25 cellular contexts compared by ENCODE assay signal in the genomic region with DNA sequence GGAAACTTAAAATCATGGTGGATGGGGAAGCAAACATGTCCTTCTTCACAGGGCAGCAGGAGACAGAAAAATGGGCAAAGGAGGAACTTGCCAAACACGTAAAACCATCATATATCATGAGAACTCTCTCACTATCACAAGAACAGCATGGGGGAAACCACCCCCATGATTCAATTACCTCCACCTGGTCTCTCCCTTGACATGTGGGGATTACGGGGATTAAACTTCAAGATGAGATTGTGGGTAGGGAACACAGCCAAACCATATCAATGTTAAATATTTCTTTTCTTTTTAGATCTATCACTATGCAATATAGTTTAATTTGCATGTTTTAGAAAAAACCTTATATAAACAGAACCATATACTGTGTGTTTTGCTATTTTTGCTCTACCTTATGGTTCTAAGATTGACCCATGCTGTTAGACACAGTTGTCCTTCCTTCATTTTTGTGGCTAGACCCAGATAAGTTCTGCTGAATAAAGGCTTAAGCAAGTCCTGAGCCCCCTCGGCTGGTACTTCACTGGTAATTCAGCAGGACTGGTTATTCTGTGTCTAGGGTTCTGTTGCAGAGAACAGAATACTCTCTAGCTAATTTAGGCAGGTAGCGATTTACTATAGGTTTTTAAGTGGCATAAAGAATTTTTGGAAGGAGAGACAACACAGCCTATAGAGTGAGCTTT.
DNase-seq lines count a peak whose midpoint lies in the region; ATAC-seq, FAIRE-seq and TF ChIP-seq lines count a peak whose summit lies in the region.
"Had no signal": no experiment of that assay in that cellular context is flagged by ENCODE, and none has a peak within 500 bp of the region (broad histone marks: within the 10 kb centered on the region; RNA-seq: fewer than 3 reads in every experiment).

No MANE protein-coding gene starts in this region.

- H3K4me3 ChIP-seq in SJCRH30 (no peak overlapping the region), H1 (ENCODE audit: extremely low read depth in 1 of 4, insufficient read depth in 2 of 4, low read depth in 3 of 4, low read length in 4 of 4) (no peak overlapping the region)
- H3K4me3 ChIP-seq: BLaER1, GM23248, HAP-1 had no signal

- H3K79me2 ChIP-seq in H1 (ENCODE audit: control insufficient read depth in 1 of 2, insufficient read depth in 2 of 2, low read length in 2 of 2) = no peaks in the 10 kb centered on the region

- H3K27me3 Mint-ChIP-seq in stimulated activated naive CD8-positive, alpha-beta T cell treated with anti-CD3 and anti-CD28 coated beads, Interleukin-15, amount 100 ng/mL, for 72 hours = peaks cover 51% of the 10 kb centered on the region
- H3K27me3 Mint-ChIP-seq in natural killer cell treated with Interleukin-12 subunit alpha and Interleukin-12 subunit beta and Interleukin-15 and Interleukin-18, amount 100 ng/mL, for 72 hours = peaks cover 48 to 49% of the 10 kb centered on the region in 2 donors

- H2AFZ ChIP-seq in H1 (ENCODE audit: low read length) = no peak overlapping the region
- H2AFZ ChIP-seq: GM23248 had no signal

- no peak overlapping the region for H3K4me2 ChIP-seq in H1 (ENCODE audit: insufficient read depth in 1 of 2, low read depth in 2 of 2, low read length in 2 of 2)
- H3K4me2 ChIP-seq: BLaER1 had no signal

- TF ChIP-seq RAD21 in H1 (IDR thresholded peaks at IDR 0.05 in 1 of 2, conservative IDR thresholded peaks at IDR 0.05 in 1 of 2; ENCODE audit: low read depth in 2 of 2, low read length in 2 of 2) = peak; percentile 12 to 33; a peak in 1 of 4 replicates

- no peak overlapping the region for H3K4ac ChIP-seq in H1 (replicated peaks; ENCODE audit: insufficient read length, low read depth, low read length)

- H3K9me3 Mint-ChIP-seq in stimulated activated naive CD8-positive, alpha-beta T cell treated with anti-CD3 and anti-CD28 coated beads, Interleukin-15, amount 100 ng/mL, for 72 hours = peaks cover 15 to 20% of the 10 kb centered on the region in 2 donors
- H3K9me3 Mint-ChIP-seq in natural killer cell treated with Interleukin-12 subunit alpha and Interleukin-12 subunit beta and Interleukin-15 and Interleukin-18, amount 100 ng/mL, for 72 hours = peaks cover 8% of the 10 kb centered on the region

- no peak overlapping the region for H2BK20ac ChIP-seq in H1 (ENCODE audit: low read length)

- H3K36me3 ChIP-seq in SJCRH30 = no peaks in the 10 kb centered on the region
- no peaks in the 10 kb centered on the region for H3K36me3 ChIP-seq in H1 (ENCODE audit: control insufficient read depth in 2 of 4, insufficient read depth in 4 of 4, low read length in 3 of 4)
- H3K36me3 ChIP-seq: BLaER1, HAP-1 had no signal

- no peak overlapping the region for H3K14ac ChIP-seq in H1 (ENCODE audit: insufficient read length)

- H2BK5ac ChIP-seq in H1 (ENCODE audit: low read depth, low read length) = no peak overlapping the region

- no peak for TF ChIP-seq EP300 in H1 (IDR thresholded peaks at IDR 0.05; ENCODE audit: borderline replicate concordance in 1 of 2, low read depth in 2 of 2, low read length in 2 of 2)

- H3K36me3 Mint-ChIP-seq in natural killer cell treated with Interleukin-12 subunit alpha and Interleukin-12 subunit beta and Interleukin-15 and Interleukin-18, amount 100 ng/mL, for 72 hours = peaks cover 16% of the 10 kb centered on the region
- H3K36me3 Mint-ChIP-seq: CD4-positive, CD25-positive, alpha-beta regulatory T cell; CD8-positive, alpha-beta T cell had no signal

- H4K20me1 ChIP-seq in H1 (replicated peaks in 1 of 2; ENCODE audit: control insufficient read depth in 1 of 2, insufficient read depth in 2 of 2, low read length in 2 of 2) = no peaks in the 10 kb centered on the region
- H4K20me1 ChIP-seq: BLaER1 had no signal

- CTCF ChIA-PET in H1 (lab: Charles Lee; ENCODE audit: partially characterized antibody) = no interaction called here

- no peak overlapping the region for H4K5ac ChIP-seq in H1 (ENCODE audit: insufficient read length, low read depth, low read length)

- H3K27ac Mint-ChIP-seq in stimulated activated naive CD8-positive, alpha-beta T cell treated with anti-CD3 and anti-CD28 coated beads, Interleukin-15, amount 100 ng/mL, for 72 hours = no peak overlapping the region
- no peak overlapping the region for H3K27ac Mint-ChIP-seq in natural killer cell treated with Interleukin-12 subunit alpha and Interleukin-12 subunit beta and Interleukin-15 and Interleukin-18, amount 100 ng/mL, for 72 hours
- H3K27ac Mint-ChIP-seq: B cell; CD4-positive, CD25-positive, alpha-beta regulatory T cell; CD8-positive, alpha-beta T cell had no signal

- H3K27me3 ChIP-seq in SJCRH30 = no peaks in the 10 kb centered on the region
- peaks cover 0 to 1% (median 0%) of the 10 kb centered on the region in 4 experiments; a peak in 1 of 7 replicates for H3K27me3 ChIP-seq in H1 (replicated peaks in 1 of 4; ENCODE audit: control insufficient read depth in 3 of 4, extremely low read depth in 1 of 4, insufficient read depth in 3 of 4, low read length in 3 of 4)
- H3K27me3 ChIP-seq: BLaER1 had no signal

- H4K8ac ChIP-seq in H1 (ENCODE audit: extremely low read depth, insufficient read depth, low read length) = no peak overlapping the region

- TF ChIP-seq CTCF in D721Med (IDR thresholded peaks at IDR 0.05; ENCODE audit: insufficient read depth, missing control alignments) (no peak), H1 (IDR thresholded peaks at IDR 0.05; ENCODE audit: control extremely low read depth in 1 of 3, insufficient read depth in 1 of 3, low read depth in 1 of 3, low read length in 3 of 3) (no peak)

- H2BK120ac ChIP-seq in H1 (replicated peaks; ENCODE audit: low read depth, low read length) = no peak overlapping the region

- H3K27ac ChIP-seq in SJCRH30 (no peak overlapping the region), H1 (ENCODE audit: low read depth, low read length) (no peak overlapping the region)
- H3K27ac ChIP-seq: 22Rv1, BLaER1, C4-2B, GM23248 had no signal

- no peak overlapping the region for H4K91ac ChIP-seq in H1 (replicated peaks; ENCODE audit: insufficient read length, low read length)

- H2BK12ac ChIP-seq in H1 (ENCODE audit: low read depth, low read length) = no peak overlapping the region

- H3K9ac ChIP-seq in H1 (replicated peaks in 1 of 4; ENCODE audit: extremely low read depth in 1 of 4, low read depth in 3 of 4, low read length in 3 of 4) = no peak overlapping the region
- H3K9ac ChIP-seq: BLaER1, GM23248 had no signal

- no peak overlapping the region for H2AK5ac ChIP-seq in H1 (ENCODE audit: low read depth, low read length)

- H3K9me3 ChIP-seq in SJCRH30 (replicated peaks) (peaks cover 12% of the 10 kb centered on the region; the same call in 1 of the 2 replicates), H1 (ENCODE audit: insufficient read depth in 2 of 2, low read depth in 1 of 2, low read length in 1 of 2) (no peaks in the 10 kb centered on the region)
- H3K9me3 ChIP-seq: HAP-1 had no signal

- TF ChIP-seq POLR2A in H1 (IDR thresholded peaks at IDR 0.05; ENCODE audit: control extremely low read depth in 1 of 2, low read depth in 2 of 2, low read length in 2 of 2) = no peak

- H3K23me2 ChIP-seq in H1 (ENCODE audit: low read depth, low read length) = no peaks in the 10 kb centered on the region

- DNase-seq in D721Med (ENCODE audit: insufficient read length, low spot score) (no peak), NCI-H524 treated with DMSO at 0.1 percent for 48 hours (lab: John Stamatoyannopoulos, UW) (peak; percentile 54), SJCRH30 (peak; percentile 59 to 75), H1 (ENCODE audit: low read depth in 1 of 2, low spot score in 2 of 2) (no peak), activated T-cell treated with anti-CD3 and anti-CD28 coated beads for 4 hours (no peak)
- no peak for DNase-seq in stimulated activated naive CD8-positive, alpha-beta T cell treated with anti-CD3 and anti-CD28 coated beads, Interleukin-15, amount 100 ng/mL, for 72 hours
- DNase-seq in natural killer cell treated with Interleukin-12 subunit alpha and Interleukin-12 subunit beta and Interleukin-15 and Interleukin-18, amount 100 ng/mL, for 72 hours (ENCODE audit: low spot score) = no peak
- DNase-seq: Caco-2; CD4-positive, CD25-positive, alpha-beta regulatory T cell; CD8-positive, alpha-beta T cell; DMS 273 treated with DMSO at 0.1 percent for 48 hours; DMS79; EL; GF-D8; GM23248; HFFc6 had no signal

- POLR2A ChIA-PET in H1 (lab: Charles Lee; ENCODE audit: partially characterized antibody) = no interaction called here

- no peaks in the 10 kb centered on the region for H3K4me1 Mint-ChIP-seq in stimulated activated naive CD8-positive, alpha-beta T cell treated with anti-CD3 and anti-CD28 coated beads, Interleukin-15, amount 100 ng/mL, for 72 hours
- peaks cover 0 to 5% of the 10 kb centered on the region in 2 donors for H3K4me1 Mint-ChIP-seq in natural killer cell treated with Interleukin-12 subunit alpha and Interleukin-12 subunit beta and Interleukin-15 and Interleukin-18, amount 100 ng/mL, for 72 hours (ENCODE audit: low read depth in 2 of 2)
- H3K4me1 Mint-ChIP-seq: B cell; CD4-positive, CD25-positive, alpha-beta regulatory T cell had no signal

- no peak for ATAC-seq in HG02588 (IDR thresholded peaks at IDR 0.05; ENCODE audit: unreplicated experiment)
- ATAC-seq in stimulated activated naive CD8-positive, alpha-beta T cell treated with anti-CD3 and anti-CD28 coated beads, Interleukin-15, amount 100 ng/mL, for 72 hours = no peak
- no peak for ATAC-seq in natural killer cell treated with Interleukin-12 subunit alpha and Interleukin-12 subunit beta and Interleukin-15 and Interleukin-18, amount 100 ng/mL, for 72 hours
- ATAC-seq: CD8-positive, alpha-beta T cell had no signal

- no peak overlapping the region for H3K4me3 Mint-ChIP-seq in stimulated activated naive CD8-positive, alpha-beta T cell treated with anti-CD3 and anti-CD28 coated beads, Interleukin-15, amount 100 ng/mL, for 72 hours
- no peak overlapping the region for H3K4me3 Mint-ChIP-seq in natural killer cell treated with Interleukin-12 subunit alpha and Interleukin-12 subunit beta and Interleukin-15 and Interleukin-18, amount 100 ng/mL, for 72 hours
- H3K4me3 Mint-ChIP-seq: B cell; CD4-positive, CD25-positive, alpha-beta regulatory T cell; CD8-positive, alpha-beta T cell; HFFc6 had no signal

- no peak overlapping the region for H3K56ac ChIP-seq in H1 (replicated peaks; ENCODE audit: insufficient read length, low read depth, low read length)

- H3K4me1 ChIP-seq in SJCRH30 (peaks cover 42% of the 10 kb centered on the region), H1 (replicated peaks in 1 of 4; ENCODE audit: control insufficient read depth in 3 of 4, insufficient read depth in 4 of 4, low read length in 3 of 4) (no peaks in the 10 kb centered on the region)
- H3K4me1 ChIP-seq: HAP-1 had no signal

- H2BK15ac ChIP-seq in H1 (ENCODE audit: low read length) = no peak overlapping the region

- H3K23ac ChIP-seq in H1 (ENCODE audit: insufficient read length) = no peak overlapping the region

- H3K18ac ChIP-seq in H1 (ENCODE audit: extremely low read depth, low read length) = no peak overlapping the region

- 91% methylated on average over 4 of the region's 4 CpGs; no CpG with 5 or more reads in 1 of the 2 experiments for WGBS in H1 (ENCODE audit: extremely low coverage in 1 of 2, insufficient coverage in 1 of 2, insufficient read length in 1 of 2, insufficient replicate concordance in 2 of 2, low coverage in 1 of 2, low lambda C conversion rate in 2 of 2, missing lambda C conversion rate in 1 of 2), 2 experiments

- FAIRE-seq in D721Med (lab: Jason Lieb, UNC) (peak; percentile 51), H1 (lab: Jason Lieb, UNC) (no peak)
- FAIRE-seq: A204.1, GM12891, GM18507 had no signal

- no peaks in the 10 kb centered on the region for H3K79me1 ChIP-seq in H1 (ENCODE audit: low read depth, low read length)

Comparison
In these comparisons a context has a peak if more than half of its experiments do, and no peak if none do; other contexts are left out.
1. DNase-seq: peak in NCI-H524 treated with DMSO at 0.1 percent for 48 hours (single experiment) and SJCRH30 (2 of 2); none in D721Med (single experiment), H1 (0 of 2), stimulated activated naive CD8-positive, alpha-beta T cell treated with anti-CD3 and anti-CD28 coated beads, Interleukin-15, amount 100 ng/mL, for 72 hours (0 of 2), natural killer cell treated with Interleukin-12 subunit alpha and Interleukin-12 subunit beta and Interleukin-15 and Interleukin-18, amount 100 ng/mL, for 72 hours (single experiment) and activated T-cell treated with anti-CD3 and anti-CD28 coated beads for 4 hours (single experiment).